Comparison of ENCODE assay signal across 9 cellular contexts in genomic region chr20:37804584-37805566, GRCh38.
DNase-seq lines count a peak whose midpoint lies in the region; ATAC-seq and TF ChIP-seq lines count a peak whose summit lies in the region.
"Had no signal": no experiment of that assay in that cellular context is flagged by ENCODE, and none has a peak within 500 bp of the region (broad histone marks: within the 10 kb centered on the region; RNA-seq: fewer than 3 reads in every experiment).

No MANE protein-coding gene starts in this region.

- H3K36me3 ChIP-seq in lower lobe of right lung = peaks cover 48% of the 10 kb centered on the region
- H3K36me3 ChIP-seq in gastrocnemius medialis = peaks cover 0 to 12% of the 10 kb centered on the region in 2 donors

- H3K9me3 ChIP-seq in lower lobe of right lung (no peaks in the 10 kb centered on the region), gastrocnemius medialis (no peaks in the 10 kb centered on the region)
- H3K9me3 ChIP-seq: body of pancreas had no signal

- no peak overlapping the region for H3K27ac ChIP-seq in lower lobe of right lung
- no peak overlapping the region for H3K27ac ChIP-seq in gastrocnemius medialis
- H3K27ac ChIP-seq: body of pancreas had no signal

- no peak for TF ChIP-seq CTCF in lower lobe of right lung (IDR thresholded peaks at IDR 0.05)
- no peak for TF ChIP-seq CTCF in gastrocnemius medialis (IDR thresholded peaks at IDR 0.05 in 4 of 5, conservative IDR thresholded peaks at IDR 0.05 in 1 of 5)

- H3K27me3 ChIP-seq in lower lobe of right lung (ENCODE audit: low read depth) (no peaks in the 10 kb centered on the region), gastrocnemius medialis (no peaks in the 10 kb centered on the region)
- H3K27me3 ChIP-seq: body of pancreas had no signal

- H3K4me1 ChIP-seq in lower lobe of right lung (peaks cover 7% of the 10 kb centered on the region), gastrocnemius medialis (no peaks in the 10 kb centered on the region)
- H3K4me1 ChIP-seq: body of pancreas had no signal

- DNase-seq in NOMO-1 treated with DMSO at 0.1 percent for 48 hours (lab: John Stamatoyannopoulos, UW; ENCODE audit: unreplicated experiment) (peak; percentile 85), lower lobe of right lung (no peak), NCI-H510A treated with DMSO at 0.1 percent for 48 hours (lab: John Stamatoyannopoulos, UW) (no peak), kidney glomerular epithelial cell (lab: John Stamatoyannopoulos, UW) (no peak), gastrocnemius medialis (no peak), NCI-H345 (lab: John Stamatoyannopoulos, UW) (no peak)

- intact Hi-C loops in lower lobe of right lung (cut with DNase I) = no loop called here
- intact Hi-C loops in gastrocnemius medialis (cut with DNase I; ENCODE audit: low total_unique reads) = no loop called here

- TF ChIP-seq POLR2A in GM18526 (IDR thresholded peaks at IDR 0.05; ENCODE audit: extremely low read depth, insufficient read length) (peak; percentile 15), gastrocnemius medialis (IDR thresholded peaks at IDR 0.05) (no peak)

- peak; percentile 65 for ATAC-seq in HG02610 (IDR thresholded peaks at IDR 0.05; ENCODE audit: unreplicated experiment)
- ATAC-seq in lower lobe of right lung = peak; percentile 19 to 47
- no peak for ATAC-seq in gastrocnemius medialis
- ATAC-seq: body of pancreas had no signal

- H3K4me3 ChIP-seq in lower lobe of right lung (no peak overlapping the region), gastrocnemius medialis (no peak overlapping the region)
- H3K4me3 ChIP-seq: body of pancreas had no signal

- in situ Hi-C loops in gastrocnemius medialis (cut with MboI; ENCODE audit: low sequenced_read_pairs in 4 of 4) = loop anchor here in 1 of 4 donors (25.0 kb wide), 1 partner anchor 107 kb away; the partner anchor contains the start of gene VSTM2L

Comparison
In these comparisons a context has a peak if more than half of its experiments do, and no peak if none do; other contexts are left out.
1. ATAC-seq: peak in HG02610 (single experiment) and lower lobe of right lung (2 of 2); none in gastrocnemius medialis (0 of 2).